Comparison of ENCODE assay signal across 2 cellular contexts in genomic region chr20:63216849-63217471, GRCh38.
TF ChIP-seq lines count a peak whose summit lies in the region.

No MANE protein-coding gene starts in this region.

TF ChIP-seq in SK-N-SH, 30 proteins besides CTCF, POLR2A, EP300 and RAD21 (continued from another document):
- no peak for TF ChIP-seq POLR2AphosphoS5 (IDR thresholded peaks at IDR 0.05; ENCODE audit: low read depth, low read length)
- no peak for TF ChIP-seq PBX3 (IDR thresholded peaks at IDR 0.05)
- no peak for TF ChIP-seq RXRA (IDR thresholded peaks at IDR 0.05; ENCODE audit: borderline replicate concordance, low read depth)
- no peak for TF ChIP-seq TCF12 (IDR thresholded peaks at IDR 0.05)
- no peak for TF ChIP-seq RCOR1 (IDR thresholded peaks at IDR 0.05; ENCODE audit: low read length)
- no peak for TF ChIP-seq RFX5 (IDR thresholded peaks at IDR 0.05; ENCODE audit: low read length)
- no peak for TF ChIP-seq JUND (IDR thresholded peaks at IDR 0.05)

TF ChIP-seq in SK-N-SH treated with all-trans-retinoic acid at 6 μM for 48 hours, 23 proteins besides CTCF, POLR2A, EP300 and RAD21 (continued from another document):
- TF ChIP-seq TSHZ2 (CRISPR knock-in tag; IDR thresholded peaks at IDR 0.05) (no peak), ZNF8 (CRISPR knock-in tag; IDR thresholded peaks at IDR 0.05) (no peak), CREB5 (CRISPR knock-in tag; IDR thresholded peaks at IDR 0.05; ENCODE audit: low read depth) (no peak), OSR1 (CRISPR knock-in tag; IDR thresholded peaks at IDR 0.05) (no peak)
TF ChIP-seq in SK-N-SH treated with all-trans-retinoic acid at 6 μM for 48 hours: peak in this region for 0.
